ENCODE assay signal across 8 cellular contexts in genomic region chr9:32550046-32550608, GRCh38. TPM values are rescaled to one million over a fixed set of nuclear protein-coding genes. Genes with fewer than 3 reads are reported as not detected.
DNase-seq lines count a peak whose midpoint lies in the region; ATAC-seq and TF ChIP-seq lines count a peak whose summit lies in the region.

No MANE protein-coding gene starts in this region.

- no peak for TF ChIP-seq EP300 in gastroesophageal sphincter (IDR thresholded peaks at IDR 0.05)

- peak overlapping the region; percentile 79 for H3K27ac Mint-ChIP-seq in activated naive CD4-positive, alpha-beta T cell treated with anti-CD3 and anti-CD28 coated beads, Interleukin-2, amount 50 U/mL, for 24 hours
- peak overlapping the region; percentile 67 for H3K27ac Mint-ChIP-seq in activated CD8-positive, alpha-beta T cell treated with anti-CD3 and anti-CD28 coated beads, Interleukin-2, amount 10 ng/mL, durations not matched to agents 7 days and 5 days

- peaks cover 0 to 47% (median 22%) of the 10 kb centered on the region in 3 donors for H3K4me1 ChIP-seq in gastroesophageal sphincter
- peaks cover 5% of the 10 kb centered on the region for H3K4me1 ChIP-seq in rectal smooth muscle tissue (ENCODE audit: control insufficient read depth, insufficient read depth, low read length)

- peak overlapping the region; percentile 100 for H3K4me3 Mint-ChIP-seq in activated naive CD4-positive, alpha-beta T cell treated with anti-CD3 and anti-CD28 coated beads, Interleukin-2, amount 50 U/mL, for 24 hours
- H3K4me3 Mint-ChIP-seq in activated CD8-positive, alpha-beta T cell treated with anti-CD3 and anti-CD28 coated beads, Interleukin-2, amount 10 ng/mL, durations not matched to agents 7 days and 5 days = peak overlapping the region; percentile 89

- peaks cover 52% of the 10 kb centered on the region for H3K4me1 Mint-ChIP-seq in activated naive CD4-positive, alpha-beta T cell treated with anti-CD3 and anti-CD28 coated beads, Interleukin-2, amount 50 U/mL, for 24 hours
- peaks cover 30% of the 10 kb centered on the region for H3K4me1 Mint-ChIP-seq in activated CD8-positive, alpha-beta T cell treated with anti-CD3 and anti-CD28 coated beads, Interleukin-2, amount 10 ng/mL, durations not matched to agents 7 days and 5 days (ENCODE audit: low read depth)

- CTCF ChIA-PET in activated CD8-positive, alpha-beta T cell treated with anti-CD3 and anti-CD28 coated beads, Interleukin-2, amount 10 ng/mL, durations not matched to agents 7 days and 5 days (lab: Charles Lee) = interaction anchor here (1.0 to 9.8 kb wide), 10 partner anchors 12 to 171 kb away, joined by 4 to 85 read pairs (median 7); partner anchors contain the start of genes ACO1, NDUFB6 and RIGI

- no peak for TF ChIP-seq POLR2A in gastroesophageal sphincter (IDR thresholded peaks at IDR 0.05)

- 0 to 2% methylated on average over 7 of the region's 15 CpGs for WGBS in gastroesophageal sphincter (ENCODE audit: low coverage in 1 of 2), 2 donors

- ATAC-seq in HG03442 (IDR thresholded peaks at IDR 0.05; ENCODE audit: unreplicated experiment) (peak; percentile 18), gastroesophageal sphincter (no peak)
- ATAC-seq in activated CD8-positive, alpha-beta T cell treated with anti-CD3 and anti-CD28 coated beads, Interleukin-2, amount 10 ng/mL, durations not matched to agents 7 days and 5 days = no peak

- TF ChIP-seq CTCF in gastroesophageal sphincter (IDR thresholded peaks at IDR 0.05) = no peak

- H3K36me3 Mint-ChIP-seq in activated naive CD4-positive, alpha-beta T cell treated with anti-CD3 and anti-CD28 coated beads, Interleukin-2, amount 50 U/mL, for 24 hours = peaks cover 4% of the 10 kb centered on the region
- peaks cover 29% of the 10 kb centered on the region for H3K36me3 Mint-ChIP-seq in activated CD8-positive, alpha-beta T cell treated with anti-CD3 and anti-CD28 coated beads, Interleukin-2, amount 10 ng/mL, durations not matched to agents 7 days and 5 days (ENCODE audit: low read depth)

- peak overlapping the region; percentile 52 for H3K9ac ChIP-seq in rectal smooth muscle tissue (ENCODE audit: low read length)

- no peaks in the 10 kb centered on the region for H3K9me3 Mint-ChIP-seq in activated naive CD4-positive, alpha-beta T cell treated with anti-CD3 and anti-CD28 coated beads, Interleukin-2, amount 50 U/mL, for 24 hours
- no peaks in the 10 kb centered on the region for H3K9me3 Mint-ChIP-seq in activated CD8-positive, alpha-beta T cell treated with anti-CD3 and anti-CD28 coated beads, Interleukin-2, amount 10 ng/mL, durations not matched to agents 7 days and 5 days (ENCODE audit: insufficient read depth)

- H3K4me3 ChIP-seq in gastroesophageal sphincter (peak overlapping the region; percentile 87 to 89), rectal smooth muscle tissue (ENCODE audit: low read length) (peak overlapping the region; percentile 96)

- H3K36me3 ChIP-seq in gastroesophageal sphincter (no peaks in the 10 kb centered on the region), rectal smooth muscle tissue (ENCODE audit: control insufficient read depth, insufficient read depth, low read length) (no peaks in the 10 kb centered on the region)

- POLR2A ChIA-PET in activated CD8-positive, alpha-beta T cell treated with anti-CD3 and anti-CD28 coated beads, Interleukin-2, amount 10 ng/mL, durations not matched to agents 7 days and 5 days (lab: Charles Lee) = interaction anchor here (1.0 to 4.6 kb wide), 4 partner anchors 16 to 475 kb away, joined by 4 to 44 read pairs (median 5); partner anchors contain the start of genes DNAJA1, NDUFB6 and RIGI

- H3K9me3 ChIP-seq in gastroesophageal sphincter = no peaks in the 10 kb centered on the region

- DNase-seq in activated naive CD4-positive, alpha-beta T cell (lab: John Stamatoyannopoulos, UW) = no peak
- DNase-seq in activated CD8-positive, alpha-beta T cell treated with anti-CD3 and anti-CD28 coated beads, Interleukin-2, amount 10 ng/mL, durations not matched to agents 7 days and 5 days = no peak
- no peak for DNase-seq in 8988T
- DNase-seq in H4 (ENCODE audit: low spot score) = no peak

- no peaks in the 10 kb centered on the region for H3K27me3 Mint-ChIP-seq in activated naive CD4-positive, alpha-beta T cell treated with anti-CD3 and anti-CD28 coated beads, Interleukin-2, amount 50 U/mL, for 24 hours
- H3K27me3 Mint-ChIP-seq in activated CD8-positive, alpha-beta T cell treated with anti-CD3 and anti-CD28 coated beads, Interleukin-2, amount 10 ng/mL, durations not matched to agents 7 days and 5 days (ENCODE audit: low read depth) = no peaks in the 10 kb centered on the region

- H3K27ac ChIP-seq in gastroesophageal sphincter (peak overlapping the region; percentile 91 to 97 (median 94)), rectal smooth muscle tissue (ENCODE audit: low read depth, low read length) (peak overlapping the region; percentile 98)

- H3K27me3 ChIP-seq in gastroesophageal sphincter (no peaks in the 10 kb centered on the region), rectal smooth muscle tissue (ENCODE audit: control insufficient read depth, insufficient read depth, low read length) (no peaks in the 10 kb centered on the region)

RNA-seq across cellular contexts. Expression of gene SMIM27, which starts 2.0 kb away (rescaled TPM):
- 10 to 100 TPM; 15.6 to 17.1 TPM for total RNA-seq in activated CD8-positive, alpha-beta T cell treated with anti-CD3 and anti-CD28 coated beads, Interleukin-2, amount 10 ng/mL, durations not matched to agents 7 days and 5 days
- total RNA-seq in gastroesophageal sphincter = 10 to 100 TPM in 1 of 4 donors, 1 to 10 TPM in 3; 4.0 to 12.5 (median 8.2) TPM
- 7.3 and 10.9 TPM in 2 replicates for total RNA-seq in H4 (2014; rRNA removed; shearing (Covaris generic))

RNA-seq across cellular contexts. Expression of gene TOPORS, which starts 2.3 kb away (rescaled TPM):
- total RNA-seq in activated CD8-positive, alpha-beta T cell treated with anti-CD3 and anti-CD28 coated beads, Interleukin-2, amount 10 ng/mL, durations not matched to agents 7 days and 5 days = 10 to 100 TPM; 11.9 to 12.0 TPM
- total RNA-seq in gastroesophageal sphincter = 10 to 100 TPM; 16.5 to 28.5 (median 25.5) TPM
- 12.6 and 13.2 TPM in 2 replicates for total RNA-seq in H4 (2014; rRNA removed; shearing (Covaris generic))

RNA-seq across cellular contexts. Expression of gene NDUFB6, which starts 22.8 kb away (rescaled TPM):
- total RNA-seq in activated CD8-positive, alpha-beta T cell treated with anti-CD3 and anti-CD28 coated beads, Interleukin-2, amount 10 ng/mL, durations not matched to agents 7 days and 5 days = 10 to 100 TPM; 47.5 to 57.7 TPM
- 10 to 100 TPM; 47.3 to 71.1 (median 55.9) TPM for total RNA-seq in gastroesophageal sphincter
- 98.4 and 108 TPM in 2 replicates for total RNA-seq in H4 (2014; rRNA removed; shearing (Covaris generic))

RNA-seq across cellular contexts. Expression of gene RIGI, which starts 24.1 kb away (rescaled TPM):
- total RNA-seq in activated CD8-positive, alpha-beta T cell treated with anti-CD3 and anti-CD28 coated beads, Interleukin-2, amount 10 ng/mL, durations not matched to agents 7 days and 5 days = 10 to 100 TPM; 19.2 to 19.6 TPM
- total RNA-seq in gastroesophageal sphincter = 10 to 100 TPM in 1 of 4 donors, 1 to 10 TPM in 3; 6.8 to 14.3 (median 8.3) TPM
- 5.9 and 7.7 TPM in 2 replicates for total RNA-seq in H4 (2014; rRNA removed; shearing (Covaris generic))
